ENCODE assay signal across 1 cellular context in the genomic region with DNA sequence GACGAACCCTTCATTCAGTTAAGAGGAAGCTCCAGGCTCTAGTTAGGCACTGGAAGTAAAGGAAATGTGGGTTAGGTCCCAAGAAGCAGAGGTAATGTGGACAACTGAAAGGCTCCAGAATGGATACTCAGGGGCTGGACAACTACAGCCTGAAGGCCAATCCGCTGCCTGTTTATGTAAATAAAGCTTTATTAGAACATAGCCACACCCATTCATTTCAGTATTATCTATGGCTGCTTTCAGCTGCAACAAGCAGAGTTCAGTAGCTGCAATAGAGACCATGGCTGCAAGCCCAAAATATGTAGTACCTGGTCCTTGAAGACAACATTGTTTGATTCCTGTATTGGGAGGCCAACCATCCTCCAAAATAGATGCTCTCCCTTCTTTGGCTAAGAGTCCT.
TF ChIP-seq lines count a peak whose summit lies in the region.

No MANE protein-coding gene starts in this region.

TF ChIP-seq in K562, 482 proteins besides CTCF, POLR2A, EP300 and RAD21:
- peak; percentile 97 for TF ChIP-seq ZBTB40 (IDR thresholded peaks at IDR 0.05)
- peak; percentile 96 for TF ChIP-seq ZBTB40 (CRISPR knock-in tag; IDR thresholded peaks at IDR 0.05)
- no peak for TF ChIP-seq ZNF146 (CRISPR knock-in tag; IDR thresholded peaks at IDR 0.05; ENCODE audit: unreplicated experiment)
- no peak for TF ChIP-seq SMAD1 (IDR thresholded peaks at IDR 0.05; ENCODE audit: low read depth, low read length, partially characterized antibody)
- peak in 1 of 2 experiments; percentile 23; a peak in 1 of 4 replicates for TF ChIP-seq FOXA3 (CRISPR knock-in tag; conservative IDR thresholded peaks at IDR 0.05 in 1 of 2, IDR thresholded peaks at IDR 0.05 in 1 of 2)
